Comparison of ENCODE assay signal across 23 cellular contexts in the genomic region with DNA sequence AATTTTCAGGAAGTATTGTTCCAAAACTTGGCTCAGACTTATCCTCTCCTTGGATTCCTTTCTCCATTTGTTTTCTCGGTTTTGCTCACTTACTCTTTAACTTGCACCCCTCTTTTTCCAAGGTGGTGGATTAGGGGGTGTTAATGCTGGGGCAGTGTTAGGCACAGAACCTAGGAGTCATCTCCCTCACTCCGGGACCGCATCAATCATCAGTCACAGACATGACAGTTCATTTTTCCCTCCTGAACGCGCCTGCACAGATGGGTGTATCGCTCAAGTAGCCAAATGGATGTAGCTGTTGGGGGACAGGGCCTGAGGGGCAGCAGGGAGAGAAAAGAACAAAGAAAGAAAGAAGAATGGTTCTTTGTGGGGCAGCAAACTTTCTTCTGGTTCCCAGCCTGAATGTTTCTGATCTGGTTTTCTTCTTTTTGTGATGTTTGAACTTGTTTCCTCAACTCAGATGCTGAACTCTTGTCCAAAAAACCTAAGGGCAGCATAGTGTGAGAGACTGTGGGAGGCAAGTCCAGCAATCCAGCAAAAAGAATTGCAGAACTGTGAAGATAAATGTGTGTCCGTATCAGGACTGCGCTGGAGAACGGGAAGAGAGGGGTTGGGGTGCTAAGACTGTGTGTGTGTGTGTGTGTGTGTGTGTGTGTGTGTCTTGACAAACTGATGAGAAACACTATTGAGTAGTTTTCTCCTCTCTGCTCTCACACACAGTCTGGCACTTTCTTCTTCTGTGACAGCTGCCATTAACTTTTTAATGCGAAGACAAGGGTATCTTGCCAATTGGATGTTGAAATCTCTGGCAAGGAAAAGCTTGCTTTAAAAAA.
A peak's percentile ranks its signal among the peaks of the same experiment; 100 is the strongest.
DNase-seq lines count a peak whose midpoint lies in the region; ATAC-seq and TF ChIP-seq lines count a peak whose summit lies in the region.
"Had no signal": no experiment of that assay in that cellular context is flagged by ENCODE, and none has a peak within 500 bp of the region (broad histone marks: within the 10 kb centered on the region; RNA-seq: fewer than 3 reads in every experiment).

No MANE protein-coding gene starts in this region.

- no peak overlapping the region for H3K4me3 ChIP-seq in LNCaP clone FGC (ENCODE audit: low read depth, low read length)
- H3K4me3 ChIP-seq in coronary artery, result peak overlapping the region; percentile 7
- H3K4me3 ChIP-seq in right cardiac atrium (ENCODE audit: low read length), result no peak overlapping the region
- H3K4me3 ChIP-seq in tibial artery, result peak overlapping the region; percentile 6 to 12
- no peak overlapping the region for H3K4me3 ChIP-seq in SJCRH30
- H3K4me3 ChIP-seq: suprapubic skin had no signal

- DNase-seq in LNCaP clone FGC (ENCODE audit: low read depth) (peak; percentile 21), coronary artery (ENCODE audit: low spot score) (no peak), right cardiac atrium (no peak), tibial artery (no peak), SJCRH30 (no peak), NOMO-1 (lab: John Stamatoyannopoulos, UW; ENCODE audit: unreplicated experiment in 2 of 2) (no peak)
- DNase-seq: activated CD4-positive, CD25-positive, alpha-beta regulatory T cell treated with anti-CD3 and anti-CD28 coated beads, Interleukin-2, amount 50 U/mL, for 72 hours; activated naive CD4-positive, alpha-beta T cell treated with Interleukin-2 at 50 U/mL for 16 hours; activated T-cell treated with anti-CD3 and anti-CD28 coated beads, Interleukin-2, amount 50 U/mL, for 4 hours; CD8-positive, alpha-beta memory T cell; DMS79; effector memory CD8-positive, alpha-beta T cell; H7; hippocampal formation; Kasumi-1; naive B cell; NCI-H1417 treated with DMSO at 0.1 percent for 48 hours; NCI-H524 treated with DMSO at 0.1 percent for 48 hours had no signal

- WGBS in right cardiac atrium, result 57% methylated on average over 10 of the region's 10 CpGs

- H3K4me1 ChIP-seq in right cardiac atrium (ENCODE audit: control insufficient read depth, insufficient read depth, low read length) (peaks cover 6% of the 10 kb centered on the region), tibial artery (peaks cover 0 to 42% (median 12%) of the 10 kb centered on the region in 4 donors), SJCRH30 (no peaks in the 10 kb centered on the region)
- H3K4me1 ChIP-seq: parathyroid adenoma had no signal

- intact Hi-C loops in right cardiac atrium (cut with DNase I) (no loop called here), tibial artery (cut with DNase I; ENCODE audit: low total_unique reads) (no loop called here)

- TF ChIP-seq CTCF in LNCaP clone FGC (IDR thresholded peaks at IDR 0.05; ENCODE audit: control insufficient read depth, extremely low read depth, insufficient read depth), result no peak
- TF ChIP-seq CTCF in coronary artery (IDR thresholded peaks at IDR 0.05), result no peak
- no peak for TF ChIP-seq CTCF in tibial artery (IDR thresholded peaks at IDR 0.05)

- ATAC-seq in right cardiac atrium (peak; percentile 72 to 79), HG02642 (IDR thresholded peaks at IDR 0.05; ENCODE audit: poor library complexity, unreplicated experiment) (no peak)
- ATAC-seq: activated T-cell treated with anti-CD3 and anti-CD28 coated beads, Interleukin-2, amount 50 U/mL, for 4 hours; effector memory CD8-positive, alpha-beta T cell; stimulated activated effector memory CD8-positive, alpha-beta T cell treated with anti-CD3 and anti-CD28 coated beads, Interleukin-12 subunit alpha, Interleukin-12 subunit beta, amount 100 ng/mL, for 72 hours had no signal

- H3K27me3 ChIP-seq in right cardiac atrium (ENCODE audit: control insufficient read depth, insufficient read depth) (no peaks in the 10 kb centered on the region), tibial artery (no peaks in the 10 kb centered on the region), SJCRH30 (no peaks in the 10 kb centered on the region)
- H3K27me3 ChIP-seq: suprapubic skin had no signal

- no peaks in the 10 kb centered on the region for H3K9me3 ChIP-seq in right cardiac atrium (ENCODE audit: control insufficient read depth, low read length)
- no peaks in the 10 kb centered on the region for H3K9me3 ChIP-seq in tibial artery
- no peaks in the 10 kb centered on the region; the same call in 1 of the 2 replicates for H3K9me3 ChIP-seq in SJCRH30 (replicated peaks)
- H3K9me3 ChIP-seq: suprapubic skin had no signal

- H3K27ac ChIP-seq in coronary artery (peak overlapping the region; percentile 28 to 69), right cardiac atrium (ENCODE audit: low read length) (no peak overlapping the region), tibial artery (peak overlapping the region; percentile 57 to 74), SJCRH30 (no peak overlapping the region)
- H3K27ac ChIP-seq: parathyroid adenoma, RWPE1, suprapubic skin had no signal

- H3K36me3 ChIP-seq in tibial artery (peaks cover 0 to 5% (median 0%) of the 10 kb centered on the region in 3 donors), SJCRH30 (peaks cover 3% of the 10 kb centered on the region; the same call in 1 of the 2 replicates)

Comparison
In these comparisons a context has a peak if more than half of its experiments do, and no peak if none do; other contexts are left out.
1. H3K4me3 ChIP-seq: peak in coronary artery (single experiment) and tibial artery (2 of 2); none in LNCaP clone FGC (single experiment), right cardiac atrium (single experiment) and SJCRH30 (single experiment).
2. H3K27ac ChIP-seq: peak in coronary artery (2 of 2) and tibial artery (2 of 2); none in right cardiac atrium (single experiment) and SJCRH30 (single experiment).